Comparison of ENCODE assay signal across 7 cellular contexts in genomic region chr2:68062680-68063387, GRCh38.
DNase-seq lines count a peak whose midpoint lies in the region; ATAC-seq and FAIRE-seq lines count a peak whose summit lies in the region.

Gene C1D (minus strand): TSS chr2:68063004. CDS start chr2:68047310, 15,694 bp downstream.

- peak; percentile 88 for FAIRE-seq in GM18507 (lab: Jason Lieb, UNC)

- ATAC-seq in HG02981 (IDR thresholded peaks at IDR 0.05; ENCODE audit: unreplicated experiment), result peak; percentile 94

- peak; percentile 84 for DNase-seq in GM18507 (ENCODE audit: extremely low spot score, insufficient read length, low read depth)
- DNase-seq in NCI-H2081 (lab: John Stamatoyannopoulos, UW), result peak; percentile 79 to 88
- peak; percentile 83 for DNase-seq in T1000 (lab: John Stamatoyannopoulos, UW)
- DNase-seq in astrocyte of the hippocampus (ENCODE audit: low read depth, low spot score), result peak; percentile 97
- peak; percentile 85 to 86 for DNase-seq in hippocampal formation (lab: John Stamatoyannopoulos, UW)
- peak; percentile 99 for DNase-seq in retina

Comparison
In these comparisons a context has a peak if more than half of its experiments do, and no peak if none do; other contexts are left out.
1. Peak in every context shown above with its lines: DNase-seq and ATAC-seq.